21 cellular contexts compared by ENCODE assay signal in genomic region chr1:219575563-219575962, GRCh38. TPM values are rescaled to one million over a fixed set of nuclear protein-coding genes. Genes with fewer than 3 reads are reported as not detected.
"Had no signal": no experiment of that assay in that cellular context is flagged by ENCODE, and none has a peak within 500 bp of the region (broad histone marks: within the 10 kb centered on the region; RNA-seq: fewer than 3 reads in every experiment).

No MANE protein-coding gene starts in this region.

- H3K27ac ChIP-seq: foreskin keratinocyte, ovary, prostate gland, spleen, testis, vagina, VCaP had no signal

- H3K4me3 ChIP-seq: lung, ovary, prostate gland, spleen, testis, vagina had no signal

- H3K36me3 ChIP-seq: ovary, prostate gland, spleen, vagina had no signal

- H3K27me3 ChIP-seq: foreskin keratinocyte, ovary, spleen, testis, vagina had no signal

- DNase-seq: activated CD4-positive, alpha-beta memory T cell treated with anti-CD3 and anti-CD28 coated beads, Interleukin-2, amount 10 ng/mL, durations not matched to agents 7 days and 5 days; activated CD4-positive, alpha-beta T cell treated with anti-CD3 and anti-CD28 coated beads, Interleukin-2, amount 10 ng/mL, durations not matched to agents 24 days and 14 days; activated effector memory CD4-positive, alpha-beta T cell treated with anti-CD3 and anti-CD28 coated beads, Interleukin-2, amount 50 U/mL, for 16 hours; activated naive CD4-positive, alpha-beta T cell treated with anti-CD3 and anti-CD28 coated beads, Interleukin-2, amount 10 ng/mL, durations not matched to agents 7 days and 5 days; aorta; effector CD4-positive, alpha-beta T cell; erythroblast; foreskin keratinocyte; naive thymus-derived CD8-positive, alpha-beta T cell; ovary; spleen; stimulated activated CD4-positive, alpha-beta T cell treated with anti-CD3 and anti-CD28 coated beads, Interleukin-4, amount 100 ng/mL, for 1 hour; stimulated activated naive CD4-positive, alpha-beta T cell; testis; trophoblast cell had no signal

- H3K9me3 ChIP-seq: ovary, prostate gland, spleen, testis, vagina had no signal

- H3K4me1 ChIP-seq: foreskin keratinocyte, prostate gland, spleen, testis, vagina had no signal

RNA-seq across cellular contexts. Expression of gene ZC3H11B, which starts 37.3 kb away (rescaled TPM):
- total RNA-seq: activated CD4-positive, alpha-beta T cell treated with anti-CD3 and anti-CD28 coated beads, Interleukin-2, amount 10 ng/mL, durations not matched to agents 24 days and 14 days; fibroblast of lung; left lobe of liver; vagina had no signal
- polyA plus RNA-seq: foreskin keratinocyte; naive thymus-derived CD8-positive, alpha-beta T cell had no signal
